13 cellular contexts compared by ENCODE assay signal in genomic region chr13:41299316-41300094, GRCh38.
"Had no signal": no experiment of that assay in that cellular context is flagged by ENCODE, and none has a peak within 500 bp of the region (broad histone marks: within the 10 kb centered on the region; RNA-seq: fewer than 3 reads in every experiment).

No MANE protein-coding gene starts in this region.

- DNase-seq: activated CD4-positive, alpha-beta T cell treated with anti-CD3 and anti-CD28 coated beads, Interleukin-2, amount 50 U/mL, for 4 hours; activated CD4-positive, CD25-positive, alpha-beta regulatory T cell treated with anti-CD3 and anti-CD28 coated beads, Interleukin-2, amount 50 U/mL, for 72 hours; activated effector memory CD4-positive, alpha-beta T cell treated with Interleukin-2 at 50 U/mL for 16 hours; activated T-cell treated with anti-CD3 and anti-CD28 coated beads, Interleukin-2, amount 50 U/mL, for 1 hour; amygdala; effector memory CD4-positive, alpha-beta T cell; erythroblast; occipital lobe; spleen; stimulated activated naive CD8-positive, alpha-beta T cell treated with anti-CD3 and anti-CD28 coated beads, Interleukin-15, Interleukin-2, amounts not matched to agents 100 U/mL and 50 U/mL, for 24 hours had no signal

- H3K4me1 ChIP-seq: prostate gland, spleen, suprapubic skin had no signal

- ATAC-seq: sciatic nerve; stimulated activated naive CD8-positive, alpha-beta T cell treated with anti-CD3 and anti-CD28 coated beads, Interleukin-15, Interleukin-2, amounts not matched to agents 100 U/mL and 50 U/mL, for 24 hours had no signal

- H3K27ac ChIP-seq: prostate gland, spleen, suprapubic skin had no signal

- H3K27me3 ChIP-seq: spleen, suprapubic skin had no signal

- H3K4me3 ChIP-seq: prostate gland, spleen, suprapubic skin had no signal

- H3K36me3 ChIP-seq: prostate gland, spleen, suprapubic skin had no signal

- H3K9me3 ChIP-seq: prostate gland, suprapubic skin had no signal
